Comparison of ENCODE assay signal across 10 cellular contexts in genomic region chr22:20203142-20204099, GRCh38. TPM values are rescaled to one million over a fixed set of nuclear protein-coding genes. Genes with fewer than 3 reads are reported as not detected.
A peak's percentile ranks its signal among the peaks of the same experiment; 100 is the strongest.
DNase-seq lines count a peak whose midpoint lies in the region; ATAC-seq and TF ChIP-seq lines count a peak whose summit lies in the region.
"Had no signal": no experiment of that assay in that cellular context is flagged by ENCODE, and none has a peak within 500 bp of the region (broad histone marks: within the 10 kb centered on the region; RNA-seq: fewer than 3 reads in every experiment).

No MANE protein-coding gene starts in this region.

- no peaks in the 10 kb centered on the region for H3K36me3 ChIP-seq in H7 (replicated peaks; ENCODE audit: control insufficient read depth, insufficient read depth, low read length)
- no peaks in the 10 kb centered on the region for H3K36me3 ChIP-seq in gastrocnemius medialis
- H3K36me3 ChIP-seq in esophagus squamous epithelium = no peaks in the 10 kb centered on the region

- in situ Hi-C loops in gastrocnemius medialis (cut with MboI; ENCODE audit: low sequenced_read_pairs in 4 of 4) = no loop called here

- TF ChIP-seq CTCF in gastrocnemius medialis (IDR thresholded peaks at IDR 0.05 in 4 of 5, conservative IDR thresholded peaks at IDR 0.05 in 1 of 5) (no peak), esophagus squamous epithelium (IDR thresholded peaks at IDR 0.05) (no peak), foreskin keratinocyte (conservative IDR thresholded peaks at IDR 0.05) (no peak)

- H3K4me3 ChIP-seq in H7 (ENCODE audit: insufficient read depth, low read depth, low read length) = no peak overlapping the region
- H3K4me3 ChIP-seq in gastrocnemius medialis = no peak overlapping the region
- no peak overlapping the region for H3K4me3 ChIP-seq in esophagus squamous epithelium

- WGBS in esophagus squamous epithelium, 2 donors = 14 to 33% methylated on average over 2 to 6 of the region's 13 CpGs

- intact Hi-C loops in left ventricle myocardium superior (cut with micrococcal nuclease) (no loop called here), gastrocnemius medialis (cut with DNase I; ENCODE audit: low total_unique reads) (no loop called here), esophagus squamous epithelium (cut with DNase I) (no loop called here)

- peaks cover 0 to 11% of the 10 kb centered on the region in 2 donors for H3K4me1 ChIP-seq in gastrocnemius medialis
- peaks cover 25 to 56% (median 39%) of the 10 kb centered on the region in 3 donors for H3K4me1 ChIP-seq in esophagus squamous epithelium
- peaks cover 5% of the 10 kb centered on the region for H3K4me1 ChIP-seq in foreskin keratinocyte

- DNase-seq in H7 (peak; percentile 87), T1000 (lab: John Stamatoyannopoulos, UW) (peak; percentile 61), left ventricle myocardium superior (peak; percentile 50), gastrocnemius medialis (no peak), esophagus squamous epithelium (lab: John Stamatoyannopoulos, UW) (no peak), foreskin keratinocyte (no peak)
- no peak for DNase-seq in central memory CD4-positive, alpha-beta T cell
- DNase-seq: activated CD8-positive, alpha-beta memory T cell treated with anti-CD3 and anti-CD28 coated beads, Interleukin-2, amount 10 ng/mL, durations not matched to agents 7 days and 5 days; effector CD4-positive, alpha-beta T cell had no signal

- TF ChIP-seq POLR2A in gastrocnemius medialis (IDR thresholded peaks at IDR 0.05) (no peak), esophagus squamous epithelium (IDR thresholded peaks at IDR 0.05) (no peak)

- no peaks in the 10 kb centered on the region for H3K27me3 ChIP-seq in H7 (ENCODE audit: control insufficient read depth, insufficient read depth, low read length)
- no peaks in the 10 kb centered on the region for H3K27me3 ChIP-seq in gastrocnemius medialis
- peaks cover 0 to 20% (median 0%) of the 10 kb centered on the region in 4 donors for H3K27me3 ChIP-seq in esophagus squamous epithelium
- no peaks in the 10 kb centered on the region for H3K27me3 ChIP-seq in foreskin keratinocyte

- ATAC-seq in left ventricle myocardium superior (peak; percentile 37), gastrocnemius medialis (peak; percentile 18 to 42), foreskin keratinocyte (no peak), GM19467 (IDR thresholded peaks at IDR 0.05; ENCODE audit: unreplicated experiment) (no peak)
- ATAC-seq: activated CD8-positive, alpha-beta memory T cell treated with anti-CD3 and anti-CD28 coated beads, Interleukin-2, amount 10 ng/mL, durations not matched to agents 7 days and 5 days had no signal

- H3K27ac ChIP-seq in gastrocnemius medialis (peak overlapping the region in 3 of 4 donors; percentile 73 to 79 (median 77)), esophagus squamous epithelium (peak overlapping the region in 2 of 4 donors; percentile 25 to 84), foreskin keratinocyte (no peak overlapping the region)

- H3K9me3 ChIP-seq in gastrocnemius medialis = no peaks in the 10 kb centered on the region
- H3K9me3 ChIP-seq in esophagus squamous epithelium = no peaks in the 10 kb centered on the region

RNA-seq across cellular contexts. Expression of gene CCDC188, which starts 52.6 kb away (rescaled TPM):
- total RNA-seq in H7 (2014; rRNA removed; shearing (Covaris generic)) = not detected in 2 replicates
- total RNA-seq in left ventricle myocardium superior (0.27 TPM), gastrocnemius medialis (1 to 10 TPM in 1 of 4 donors, under 1 TPM in 1, not detected in 2; 0.82 to 3.5 TPM), esophagus squamous epithelium (1 to 10 TPM in 1 of 4 donors, not detected in 3; 2.1 TPM), foreskin keratinocyte (not detected in 2 replicates)
- polyA plus RNA-seq in foreskin keratinocyte = not detected in 2 replicates
- total RNA-seq: activated CD8-positive, alpha-beta memory T cell treated with anti-CD3 and anti-CD28 coated beads, Interleukin-2, amount 10 ng/mL, durations not matched to agents 7 days and 5 days had no signal

Comparison
In these comparisons a context has a peak if more than half of its experiments do, and no peak if none do; other contexts are left out.
1. DNase-seq: peak in H7 (single experiment), T1000 (single experiment) and left ventricle myocardium superior (single experiment); none in gastrocnemius medialis (0 of 2), central memory CD4-positive, alpha-beta T cell (single experiment), esophagus squamous epithelium (single experiment) and foreskin keratinocyte (0 of 2).
2. ATAC-seq: peak in left ventricle myocardium superior (single experiment) and gastrocnemius medialis (2 of 2); none in foreskin keratinocyte (single experiment) and GM19467 (single experiment).